2 cellular contexts compared by ENCODE assay signal in the genomic region with DNA sequence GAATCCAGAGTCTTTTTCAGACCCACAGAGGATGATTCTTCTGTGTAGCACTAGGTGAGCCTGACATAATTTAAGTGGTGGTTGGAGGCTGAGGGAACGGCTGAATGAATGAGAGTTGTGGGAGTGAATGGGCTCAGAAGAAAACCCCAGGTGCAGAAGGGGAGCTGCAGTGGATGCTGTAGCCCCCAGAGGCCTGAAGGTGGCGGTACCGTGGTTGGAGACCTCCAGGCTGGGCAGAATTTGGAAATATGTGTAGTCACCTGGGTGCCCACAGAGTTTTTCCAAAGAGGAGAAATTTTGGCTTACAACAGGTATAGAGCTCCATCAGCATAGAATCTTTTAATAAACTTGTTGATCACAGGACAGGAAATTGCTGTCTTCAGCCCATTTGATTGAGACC.
TF ChIP-seq lines count a peak whose summit lies in the region.

No MANE protein-coding gene starts in this region.

TF ChIP-seq in SK-N-SH, 30 proteins besides CTCF, POLR2A, EP300 and RAD21:
- TF ChIP-seq POLR2AphosphoS5 (IDR thresholded peaks at IDR 0.05; ENCODE audit: low read depth, low read length): no peak
- no peak for TF ChIP-seq EZH2phosphoT487 (IDR thresholded peaks at IDR 0.05; ENCODE audit: borderline replicate concordance, low read depth)
- no peak for TF ChIP-seq NFIC (IDR thresholded peaks at IDR 0.05; ENCODE audit: borderline replicate concordance)
- TF ChIP-seq, protein P1, sequence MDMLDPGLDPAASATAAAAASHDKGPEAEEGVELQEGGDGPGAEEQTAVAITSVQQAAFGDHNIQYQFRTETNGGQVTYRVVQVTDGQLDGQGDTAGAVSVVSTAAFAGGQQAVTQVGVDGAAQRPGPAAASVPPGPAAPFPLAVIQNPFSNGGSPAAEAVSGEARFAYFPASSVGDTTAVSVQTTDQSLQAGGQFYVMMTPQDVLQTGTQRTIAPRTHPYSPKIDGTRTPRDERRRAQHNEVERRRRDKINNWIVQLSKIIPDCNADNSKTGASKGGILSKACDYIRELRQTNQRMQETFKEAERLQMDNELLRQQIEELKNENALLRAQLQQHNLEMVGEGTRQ (IDR thresholded peaks at IDR 0.05; ENCODE audit: borderline replicate concordance, low read depth, low read length): no peak
- no peak for TF ChIP-seq SIN3A (IDR thresholded peaks at IDR 0.05; ENCODE audit: borderline replicate concordance, low read depth, low read length)
- TF ChIP-seq TAF1 (IDR thresholded peaks at IDR 0.05; ENCODE audit: borderline replicate concordance, low read depth, low read length): no peak
- TF ChIP-seq JUND (IDR thresholded peaks at IDR 0.05): no peak
- TF ChIP-seq, protein P2, sequence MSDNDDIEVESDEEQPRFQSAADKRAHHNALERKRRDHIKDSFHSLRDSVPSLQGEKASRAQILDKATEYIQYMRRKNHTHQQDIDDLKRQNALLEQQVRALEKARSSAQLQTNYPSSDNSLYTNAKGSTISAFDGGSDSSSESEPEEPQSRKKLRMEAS (IDR thresholded peaks at IDR 0.05; ENCODE audit: low read depth): no peak
- no peak for TF ChIP-seq TEAD4 (IDR thresholded peaks at IDR 0.05; ENCODE audit: borderline replicate concordance, insufficient read depth)
- no peak for TF ChIP-seq MEF2A (IDR thresholded peaks at IDR 0.05; ENCODE audit: borderline replicate concordance, low read depth)
- no peak for TF ChIP-seq PBX3 (IDR thresholded peaks at IDR 0.05)
- TF ChIP-seq USF1 (IDR thresholded peaks at IDR 0.05; ENCODE audit: borderline replicate concordance, low read depth): no peak
- TF ChIP-seq YY1 (IDR thresholded peaks at IDR 0.05; ENCODE audit: low read depth): no peak
- no peak for TF ChIP-seq RCOR1 (IDR thresholded peaks at IDR 0.05; ENCODE audit: low read length)
- no peak for TF ChIP-seq RXRA (IDR thresholded peaks at IDR 0.05; ENCODE audit: borderline replicate concordance, low read depth)
- TF ChIP-seq, protein P3, sequence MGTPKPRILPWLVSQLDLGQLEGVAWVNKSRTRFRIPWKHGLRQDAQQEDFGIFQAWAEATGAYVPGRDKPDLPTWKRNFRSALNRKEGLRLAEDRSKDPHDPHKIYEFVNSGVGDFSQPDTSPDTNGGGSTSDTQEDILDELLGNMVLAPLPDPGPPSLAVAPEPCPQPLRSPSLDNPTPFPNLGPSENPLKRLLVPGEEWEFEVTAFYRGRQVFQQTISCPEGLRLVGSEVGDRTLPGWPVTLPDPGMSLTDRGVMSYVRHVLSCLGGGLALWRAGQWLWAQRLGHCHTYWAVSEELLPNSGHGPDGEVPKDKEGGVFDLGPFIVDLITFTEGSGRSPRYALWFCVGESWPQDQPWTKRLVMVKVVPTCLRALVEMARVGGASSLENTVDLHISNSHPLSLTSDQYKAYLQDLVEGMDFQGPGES (IDR thresholded peaks at IDR 0.05; ENCODE audit: low read depth, low read length): no peak
- no peak for TF ChIP-seq FOXM1 (IDR thresholded peaks at IDR 0.05; ENCODE audit: low read depth)
- TF ChIP-seq ELF1 (IDR thresholded peaks at IDR 0.05): no peak
- TF ChIP-seq GABPA (IDR thresholded peaks at IDR 0.05; ENCODE audit: low read depth): no peak
TF ChIP-seq in SK-N-SH: peak in this region for 0.

TF ChIP-seq in SK-N-SH treated with all-trans-retinoic acid at 6 μM for 48 hours, 23 proteins besides CTCF, POLR2A, EP300 and RAD21:
- TF ChIP-seq ZNF565 (CRISPR knock-in tag; conservative IDR thresholded peaks at IDR 0.05; ENCODE audit: low read depth) (no peak), OSR1 (CRISPR knock-in tag; IDR thresholded peaks at IDR 0.05) (no peak), TCF4 (CRISPR knock-in tag; IDR thresholded peaks at IDR 0.05; ENCODE audit: borderline replicate concordance) (no peak), ISL1 (CRISPR knock-in tag; IDR thresholded peaks at IDR 0.05) (no peak), ZNF8 (CRISPR knock-in tag; IDR thresholded peaks at IDR 0.05) (no peak), CSRNP3 (CRISPR knock-in tag; IDR thresholded peaks at IDR 0.05) (no peak), CSDC2 (CRISPR knock-in tag; IDR thresholded peaks at IDR 0.05) (no peak), ZNF70 (CRISPR knock-in tag; IDR thresholded peaks at IDR 0.05) (no peak), TOX (CRISPR knock-in tag; IDR thresholded peaks at IDR 0.05; ENCODE audit: borderline replicate concordance) (no peak), PPARA (CRISPR knock-in tag; IDR thresholded peaks at IDR 0.05; ENCODE audit: borderline replicate concordance) (no peak), BACH2 (CRISPR knock-in tag; IDR thresholded peaks at IDR 0.05; ENCODE audit: borderline replicate concordance) (no peak), GLIS3 (CRISPR knock-in tag; IDR thresholded peaks at IDR 0.05) (no peak), ESRRG (CRISPR knock-in tag; IDR thresholded peaks at IDR 0.05) (no peak), ARNTL (CRISPR knock-in tag; IDR thresholded peaks at IDR 0.05; ENCODE audit: borderline replicate concordance, low read depth) (no peak), RARB (CRISPR knock-in tag; IDR thresholded peaks at IDR 0.05) (no peak), ZFP30 (CRISPR knock-in tag; IDR thresholded peaks at IDR 0.05) (no peak), ZFP3 (CRISPR knock-in tag; IDR thresholded peaks at IDR 0.05) (no peak)
- TF ChIP-seq, protein P4, sequence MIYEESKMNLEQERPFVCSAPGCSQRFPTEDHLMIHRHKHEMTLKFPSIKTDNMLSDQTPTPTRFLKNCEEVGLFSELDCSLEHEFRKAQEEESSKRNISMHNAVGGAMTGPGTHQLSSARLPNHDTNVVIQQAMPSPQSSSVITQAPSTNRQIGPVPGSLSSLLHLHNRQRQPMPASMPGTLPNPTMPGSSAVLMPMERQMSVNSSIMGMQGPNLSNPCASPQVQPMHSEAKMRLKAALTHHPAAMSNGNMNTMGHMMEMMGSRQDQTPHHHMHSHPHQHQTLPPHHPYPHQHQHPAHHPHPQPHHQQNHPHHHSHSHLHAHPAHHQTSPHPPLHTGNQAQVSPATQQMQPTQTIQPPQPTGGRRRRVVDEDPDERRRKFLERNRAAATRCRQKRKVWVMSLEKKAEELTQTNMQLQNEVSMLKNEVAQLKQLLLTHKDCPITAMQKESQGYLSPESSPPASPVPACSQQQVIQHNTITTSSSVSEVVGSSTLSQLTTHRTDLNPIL (CRISPR knock-in tag; IDR thresholded peaks at IDR 0.05; ENCODE audit: low read depth): no peak
- TF ChIP-seq, protein P5, sequence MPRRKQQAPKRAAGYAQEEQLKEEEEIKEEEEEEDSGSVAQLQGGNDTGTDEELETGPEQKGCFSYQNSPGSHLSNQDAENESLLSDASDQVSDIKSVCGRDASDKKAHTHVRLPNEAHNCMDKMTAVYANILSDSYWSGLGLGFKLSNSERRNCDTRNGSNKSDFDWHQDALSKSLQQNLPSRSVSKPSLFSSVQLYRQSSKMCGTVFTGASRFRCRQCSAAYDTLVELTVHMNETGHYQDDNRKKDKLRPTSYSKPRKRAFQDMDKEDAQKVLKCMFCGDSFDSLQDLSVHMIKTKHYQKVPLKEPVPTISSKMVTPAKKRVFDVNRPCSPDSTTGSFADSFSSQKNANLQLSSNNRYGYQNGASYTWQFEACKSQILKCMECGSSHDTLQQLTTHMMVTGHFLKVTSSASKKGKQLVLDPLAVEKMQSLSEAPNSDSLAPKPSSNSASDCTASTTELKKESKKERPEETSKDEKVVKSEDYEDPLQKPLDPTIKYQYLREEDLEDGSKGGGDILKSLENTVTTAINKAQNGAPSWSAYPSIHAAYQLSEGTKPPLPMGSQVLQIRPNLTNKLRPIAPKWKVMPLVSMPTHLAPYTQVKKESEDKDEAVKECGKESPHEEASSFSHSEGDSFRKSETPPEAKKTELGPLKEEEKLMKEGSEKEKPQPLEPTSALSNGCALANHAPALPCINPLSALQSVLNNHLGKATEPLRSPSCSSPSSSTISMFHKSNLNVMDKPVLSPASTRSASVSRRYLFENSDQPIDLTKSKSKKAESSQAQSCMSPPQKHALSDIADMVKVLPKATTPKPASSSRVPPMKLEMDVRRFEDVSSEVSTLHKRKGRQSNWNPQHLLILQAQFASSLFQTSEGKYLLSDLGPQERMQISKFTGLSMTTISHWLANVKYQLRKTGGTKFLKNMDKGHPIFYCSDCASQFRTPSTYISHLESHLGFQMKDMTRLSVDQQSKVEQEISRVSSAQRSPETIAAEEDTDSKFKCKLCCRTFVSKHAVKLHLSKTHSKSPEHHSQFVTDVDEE (CRISPR knock-in tag; IDR thresholded peaks at IDR 0.05): no peak
